Comparison of ENCODE assay signal across 3 cellular contexts in genomic region chr11:6030658-6031057, GRCh38.
"Had no signal": no experiment of that assay in that cellular context is flagged by ENCODE, and none has a peak within 500 bp of the region (broad histone marks: within the 10 kb centered on the region; RNA-seq: fewer than 3 reads in every experiment).

A gene with protein sequence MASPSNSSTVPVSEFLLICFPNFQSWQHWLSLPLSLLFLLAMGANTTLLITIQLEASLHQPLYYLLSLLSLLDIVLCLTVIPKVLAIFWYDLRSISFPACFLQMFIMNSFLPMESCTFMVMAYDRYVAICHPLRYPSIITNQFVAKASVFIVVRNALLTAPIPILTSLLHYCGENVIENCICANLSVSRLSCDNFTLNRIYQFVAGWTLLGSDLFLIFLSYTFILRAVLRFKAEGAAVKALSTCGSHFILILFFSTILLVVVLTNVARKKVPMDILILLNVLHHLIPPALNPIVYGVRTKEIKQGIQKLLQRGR (minus strand): TSS chr11:6030758. CDS start chr11:6027692, 3,066 bp downstream.

- H3K4me3 ChIP-seq: GM12878 had no signal

- ATAC-seq: GM12878 had no signal

- DNase-seq: GDM1, GF-D8 had no signal
